1 cellular context compared by ENCODE assay signal in the genomic region with DNA sequence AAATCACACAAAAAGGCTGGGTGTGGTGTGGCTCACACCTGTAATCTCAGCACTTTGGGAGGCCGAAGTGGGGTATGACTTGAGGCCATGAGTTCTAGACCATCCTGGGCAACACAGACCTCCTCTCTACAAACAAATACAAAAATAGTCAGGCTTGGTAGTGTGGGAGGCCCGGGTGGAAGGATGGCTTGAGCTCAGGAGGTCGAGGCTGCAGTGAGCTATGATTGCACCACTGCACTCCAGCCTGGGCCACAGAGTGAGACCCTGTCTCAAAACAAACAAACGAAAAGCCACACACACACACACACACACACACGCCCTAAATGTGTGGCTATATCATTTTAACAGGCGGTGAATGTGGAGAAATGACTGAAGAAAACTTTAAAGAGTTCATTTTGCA.
TF ChIP-seq lines count a peak whose summit lies in the region.

No MANE protein-coding gene starts in this region.

TF ChIP-seq in H1, 55 proteins besides CTCF, POLR2A, EP300 and RAD21:
- no peak for TF ChIP-seq TBP (IDR thresholded peaks at IDR 0.05; ENCODE audit: low read depth, low read length)
- TF ChIP-seq CBX8 (IDR thresholded peaks at IDR 0.05; ENCODE audit: borderline replicate concordance, low read depth, low read length), result no peak
- TF ChIP-seq EZH2 (IDR thresholded peaks at IDR 0.05; ENCODE audit: low read depth, low read length, severe bottlenecking), result no peak
- TF ChIP-seq, protein P1, sequence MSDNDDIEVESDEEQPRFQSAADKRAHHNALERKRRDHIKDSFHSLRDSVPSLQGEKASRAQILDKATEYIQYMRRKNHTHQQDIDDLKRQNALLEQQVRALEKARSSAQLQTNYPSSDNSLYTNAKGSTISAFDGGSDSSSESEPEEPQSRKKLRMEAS (IDR thresholded peaks at IDR 0.05), result no peak
- no peak for TF ChIP-seq CHD2 (IDR thresholded peaks at IDR 0.05; ENCODE audit: low read length)
- TF ChIP-seq RXRA (IDR thresholded peaks at IDR 0.05; ENCODE audit: insufficient read depth, low read depth, low read length), result no peak
- no peak for TF ChIP-seq PHF8 (conservative IDR thresholded peaks at IDR 0.05; ENCODE audit: low read depth, low read length)
- TF ChIP-seq POLR2AphosphoS5 (IDR thresholded peaks at IDR 0.05; ENCODE audit: low read depth, low read length), result no peak
- TF ChIP-seq TEAD4 (IDR thresholded peaks at IDR 0.05; ENCODE audit: low read depth, low read length), result no peak
- TF ChIP-seq CTBP2 (IDR thresholded peaks at IDR 0.05; ENCODE audit: borderline replicate concordance, insufficient read depth, insufficient read length, low read length), result no peak
- no peak for TF ChIP-seq CREB1 (IDR thresholded peaks at IDR 0.05)
- no peak for TF ChIP-seq CHD1 (IDR thresholded peaks at IDR 0.05; ENCODE audit: low read depth, low read length)
- no peak for TF ChIP-seq ZNF274 (IDR thresholded peaks at IDR 0.05; ENCODE audit: borderline replicate concordance, extremely low read depth, low read length)
- no peak for TF ChIP-seq SAP30 (IDR thresholded peaks at IDR 0.05; ENCODE audit: insufficient read depth, insufficient replicate concordance, low read length)
- no peak for TF ChIP-seq HDAC6 (IDR thresholded peaks at IDR 0.05; ENCODE audit: low read depth, low read length)
- TF ChIP-seq GABPA (IDR thresholded peaks at IDR 0.05; ENCODE audit: borderline replicate concordance, insufficient read depth, low read length), result no peak
